In the genomic region with DNA sequence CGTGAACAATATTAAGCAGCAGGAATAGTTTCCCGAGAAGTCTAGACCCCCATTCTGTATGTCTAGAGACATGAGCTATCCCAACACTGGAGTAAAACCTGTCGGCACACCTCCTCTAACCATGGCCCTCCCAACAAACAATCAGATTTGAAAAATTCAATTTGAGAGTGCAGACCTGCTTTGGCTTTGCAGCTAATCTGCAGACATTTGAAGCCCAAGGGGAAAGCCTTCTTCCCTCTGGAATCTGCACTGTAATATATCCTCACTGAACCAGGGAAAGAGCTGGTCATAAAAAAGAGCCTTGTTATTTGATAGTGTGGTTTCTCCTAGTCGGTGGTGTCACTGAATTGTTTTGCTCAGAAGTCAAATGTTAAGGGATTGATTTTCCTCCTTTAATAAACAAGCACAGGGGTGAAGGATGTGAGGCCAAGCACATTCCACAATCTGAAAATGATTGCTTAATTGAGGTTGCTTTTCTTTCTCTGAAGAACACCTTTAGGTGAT, we compare ENCODE assay signal across 18 cellular contexts. TPM values are rescaled to one million over a fixed set of nuclear protein-coding genes. Genes with fewer than 3 reads are reported as not detected.
DNase-seq lines count a peak whose midpoint lies in the region; ATAC-seq and TF ChIP-seq lines count a peak whose summit lies in the region.
"Had no signal": no experiment of that assay in that cellular context is flagged by ENCODE, and none has a peak within 500 bp of the region (broad histone marks: within the 10 kb centered on the region; RNA-seq: fewer than 3 reads in every experiment).

No MANE protein-coding gene starts in this region.

- no peaks in the 10 kb centered on the region for H3F3A ChIP-seq in SK-N-SH (replicated peaks; ENCODE audit: insufficient read depth)

- H3K36me3 ChIP-seq in SK-N-SH (replicated peaks in 1 of 2; ENCODE audit: control insufficient read depth in 1 of 2, insufficient read depth in 2 of 2, low read length in 1 of 2) = no peaks in the 10 kb centered on the region
- no peaks in the 10 kb centered on the region for H3K36me3 ChIP-seq in skeletal muscle tissue (ENCODE audit: control insufficient read depth in 3 of 3, insufficient read depth in 3 of 3, low read length in 3 of 3)
- H3K36me3 ChIP-seq: BE2C, HAP-1 had no signal

- POLR2A ChIA-PET in SK-N-SH (lab: Yijun Ruan, JAX) = no interaction called here

- H3K79me2 ChIP-seq in SK-N-SH (ENCODE audit: insufficient read depth) = no peaks in the 10 kb centered on the region

- no peak for TF ChIP-seq CTCF in SK-N-SH (IDR thresholded peaks at IDR 0.05)

- TF ChIP-seq RAD21 in SK-N-SH (IDR thresholded peaks at IDR 0.05; ENCODE audit: low read length) = no peak

- H3K9me3 ChIP-seq in SK-N-SH = no peaks in the 10 kb centered on the region
- no peaks in the 10 kb centered on the region for H3K9me3 ChIP-seq in skeletal muscle tissue (ENCODE audit: control insufficient read depth in 3 of 3, low read length in 3 of 3)
- H3K9me3 ChIP-seq: BE2C, HAP-1 had no signal

- CTCF ChIA-PET in SK-N-SH (lab: Yijun Ruan, JAX) = interaction anchor here (1.3 kb wide), 1 partner anchor 21 kb away, joined by 6 read pairs; no protein-coding TSS in a partner anchor

- TF ChIP-seq EP300 in SK-N-SH (IDR thresholded peaks at IDR 0.05; ENCODE audit: borderline replicate concordance in 1 of 2, low read depth in 1 of 2, low read length in 1 of 2) = no peak

- intact Hi-C loops in cardiac septum (cut with DNase I) = no loop called here

- H3K4me1 ChIP-seq in SK-N-SH (ENCODE audit: control insufficient read depth in 1 of 2, insufficient read depth in 2 of 2, low read depth in 1 of 2, low read length in 1 of 2) (no peaks in the 10 kb centered on the region; a peak in 1 of 4 replicates), skeletal muscle tissue (ENCODE audit: control insufficient read depth in 3 of 3, insufficient read depth in 3 of 3, low read length in 3 of 3) (peaks cover 2 to 22% (median 11%) of the 10 kb centered on the region in 3 donors)
- H3K4me1 ChIP-seq: HAP-1 had no signal

- no peaks in the 10 kb centered on the region for H3K9me2 ChIP-seq in SK-N-SH

- H3K27me3 ChIP-seq in SK-N-SH (ENCODE audit: insufficient read depth) = no peaks in the 10 kb centered on the region
- H3K27me3 ChIP-seq in skeletal muscle tissue (ENCODE audit: control insufficient read depth in 3 of 3, insufficient read depth in 3 of 3, low read length in 3 of 3) = no peaks in the 10 kb centered on the region
- H3K27me3 ChIP-seq: BE2C had no signal

- no peak overlapping the region for H3K4me3 ChIP-seq in SK-N-SH (ENCODE audit: low read depth in 2 of 2, low read length in 1 of 2)
- no peak overlapping the region for H3K4me3 ChIP-seq in skeletal muscle tissue (ENCODE audit: low read length in 3 of 3)
- H3K4me3 ChIP-seq: GM23248, HAP-1 had no signal

- no peak overlapping the region for H2AFZ ChIP-seq in SK-N-SH (ENCODE audit: low read depth)
- H2AFZ ChIP-seq: GM23248 had no signal

- H4K20me1 ChIP-seq in SK-N-SH (ENCODE audit: insufficient read depth) = no peaks in the 10 kb centered on the region

- no peak overlapping the region for H3K9ac ChIP-seq in SK-N-SH
- no peak overlapping the region for H3K9ac ChIP-seq in skeletal muscle tissue (ENCODE audit: low read depth in 1 of 3, low read length in 3 of 3)
- H3K9ac ChIP-seq: GM23248 had no signal

- no peak overlapping the region for H3K4me2 ChIP-seq in SK-N-SH

- no peak for DNase-seq in SK-N-SH
- DNase-seq in SK-N-DZ (ENCODE audit: low spot score) = peak; percentile 60
- DNase-seq in myocyte (ENCODE audit: low read depth) = peak; percentile 8
- DNase-seq in cortex of kidney (lab: John Stamatoyannopoulos, UW) = no peak
- no peak for DNase-seq in cardiac septum (ENCODE audit: low spot score)
- DNase-seq: ACHN; BE2C; C1 segment of cervical spinal cord; CD4-positive, CD25-positive, alpha-beta regulatory T cell; CD8-positive, alpha-beta memory T cell; COR-L47; GM23248; IMR-90 had no signal

- 26% methylated on average over 4 of the region's 4 CpGs for WGBS in SK-N-SH (ENCODE audit: low lambda C conversion rate)

- ATAC-seq in SK-N-SH treated with all-trans-retinoic acid at 6 μM for 48 hours = no peak
- ATAC-seq in HG02759 (IDR thresholded peaks at IDR 0.05; ENCODE audit: unreplicated experiment) = no peak

- H3K27ac ChIP-seq in SK-N-SH (ENCODE audit: low read depth in 2 of 2, low read length in 1 of 2) (no peak overlapping the region), skeletal muscle tissue (ENCODE audit: low read depth, low read length) (peak overlapping the region; percentile 28)
- H3K27ac ChIP-seq: GM23248 had no signal

TF ChIP-seq in SK-N-SH, 30 proteins besides CTCF, POLR2A, EP300 and RAD21 (continues in another document):
- no peak for TF ChIP-seq JUND (IDR thresholded peaks at IDR 0.05)
- TF ChIP-seq SIN3A (IDR thresholded peaks at IDR 0.05; ENCODE audit: borderline replicate concordance, low read depth, low read length) = no peak
- TF ChIP-seq RFX5 (IDR thresholded peaks at IDR 0.05; ENCODE audit: low read length) = no peak
- TF ChIP-seq, protein P1, sequence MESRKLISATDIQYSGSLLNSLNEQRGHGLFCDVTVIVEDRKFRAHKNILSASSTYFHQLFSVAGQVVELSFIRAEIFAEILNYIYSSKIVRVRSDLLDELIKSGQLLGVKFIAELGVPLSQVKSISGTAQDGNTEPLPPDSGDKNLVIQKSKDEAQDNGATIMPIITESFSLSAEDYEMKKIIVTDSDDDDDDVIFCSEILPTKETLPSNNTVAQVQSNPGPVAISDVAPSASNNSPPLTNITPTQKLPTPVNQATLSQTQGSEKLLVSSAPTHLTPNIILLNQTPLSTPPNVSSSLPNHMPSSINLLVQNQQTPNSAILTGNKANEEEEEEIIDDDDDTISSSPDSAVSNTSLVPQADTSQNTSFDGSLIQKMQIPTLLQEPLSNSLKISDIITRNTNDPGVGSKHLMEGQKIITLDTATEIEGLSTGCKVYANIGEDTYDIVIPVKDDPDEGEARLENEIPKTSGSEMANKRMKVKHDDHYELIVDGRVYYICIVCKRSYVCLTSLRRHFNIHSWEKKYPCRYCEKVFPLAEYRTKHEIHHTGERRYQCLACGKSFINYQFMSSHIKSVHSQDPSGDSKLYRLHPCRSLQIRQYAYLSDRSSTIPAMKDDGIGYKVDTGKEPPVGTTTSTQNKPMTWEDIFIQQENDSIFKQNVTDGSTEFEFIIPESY (IDR thresholded peaks at IDR 0.05; ENCODE audit: borderline replicate concordance, low read depth) = no peak
- no peak for TF ChIP-seq RXRA (IDR thresholded peaks at IDR 0.05; ENCODE audit: borderline replicate concordance, low read depth)
- 0 out of 2 replicates have a peak, but pooled peaks have one; percentile 51 for TF ChIP-seq RCOR1 (IDR thresholded peaks at IDR 0.05; ENCODE audit: low read length)

TF ChIP-seq in SK-N-SH treated with all-trans-retinoic acid at 6 μM for 48 hours, 23 proteins besides CTCF, POLR2A, EP300 and RAD21 (continues in another document):
- no peak for TF ChIP-seq ZNF565 (CRISPR knock-in tag; conservative IDR thresholded peaks at IDR 0.05; ENCODE audit: low read depth)
- no peak for TF ChIP-seq SNAI2 (CRISPR knock-in tag; IDR thresholded peaks at IDR 0.05)
- TF ChIP-seq GLIS3 (CRISPR knock-in tag; IDR thresholded peaks at IDR 0.05) = no peak
- TF ChIP-seq CREB5 (CRISPR knock-in tag; IDR thresholded peaks at IDR 0.05; ENCODE audit: low read depth) = no peak
- TF ChIP-seq BACH2 (CRISPR knock-in tag; IDR thresholded peaks at IDR 0.05; ENCODE audit: borderline replicate concordance) = no peak
- TF ChIP-seq RARB (CRISPR knock-in tag; IDR thresholded peaks at IDR 0.05) = no peak

RNA-seq across cellular contexts. Expression of gene KLHL34, which starts 44.6 kb away (rescaled TPM):
- polyA plus RNA-seq in SK-N-SH (2012; rRNA removed) = not detected in 2 replicates
- polyA plus RNA-seq in SK-N-SH (2012; cell fraction: cytosol; rRNA removed) = not detected in 2 replicates
- not detected in 2 replicates for polyA plus RNA-seq in SK-N-SH (2012; cell fraction: nucleus; rRNA removed)
- not detected in 2 replicates for polyA plus RNA-seq in SK-N-DZ (2014; cell fraction: cytosol; rRNA removed)
- polyA plus RNA-seq in SK-N-DZ (2014; cell fraction: nucleus; rRNA removed) = not detected in 2 replicates
- total RNA-seq in myocyte = 0.32 TPM in 1 of 2 replicates, not detected in the other
- polyA plus RNA-seq in myocyte (2012) = not detected
- under 0.01 TPM for total RNA-seq in skeletal muscle tissue
- 9.1 TPM for total RNA-seq in cardiac septum
- total RNA-seq: GM23248, H4, IMR-90 had no signal
- polyA plus RNA-seq: GM23248, IMR-90 had no signal

RNA-seq across cellular contexts. Expression of gene SMPX, which starts 55.1 kb away (rescaled TPM):
- polyA plus RNA-seq in SK-N-SH (2012; rRNA removed) = not detected in 2 replicates
- polyA plus RNA-seq in SK-N-SH (2012; cell fraction: cytosol; rRNA removed) = not detected in 2 replicates
- not detected in 2 replicates for polyA plus RNA-seq in SK-N-SH (2012; cell fraction: nucleus; rRNA removed)
- polyA plus RNA-seq in SK-N-DZ (2014; cell fraction: cytosol; rRNA removed) = not detected in 2 replicates
- polyA plus RNA-seq in SK-N-DZ (2014; cell fraction: nucleus; rRNA removed) = not detected in 2 replicates
- total RNA-seq in myocyte = 151 and 204 TPM in 2 replicates
- 68.5 TPM for polyA plus RNA-seq in myocyte (2012)
- total RNA-seq in skeletal muscle tissue = 223 TPM
- 732 TPM for total RNA-seq in cardiac septum
- total RNA-seq: CD4-positive, CD25-positive, alpha-beta regulatory T cell; CD8-positive, alpha-beta memory T cell; GM23248; IMR-90 had no signal
- polyA plus RNA-seq: CD4-positive, CD25-positive, alpha-beta regulatory T cell; CD8-positive, alpha-beta memory T cell; GM23248; IMR-90 had no signal

Comparison
In these comparisons a context has a peak if more than half of its experiments do, and no peak if none do; other contexts are left out.
1. DNase-seq: peak in SK-N-DZ (single experiment) and myocyte (single experiment); none in SK-N-SH (single experiment), cortex of kidney (single experiment) and cardiac septum (single experiment).